In genomic region chr11:8839306-8839956, GRCh38 we compare ENCODE assay signal across 11 cellular contexts.
DNase-seq lines count a peak whose midpoint lies in the region; ATAC-seq and TF ChIP-seq lines count a peak whose summit lies in the region.
"Had no signal": no experiment of that assay in that cellular context is flagged by ENCODE, and none has a peak within 500 bp of the region (broad histone marks: within the 10 kb centered on the region; RNA-seq: fewer than 3 reads in every experiment).

No MANE protein-coding gene starts in this region.

- H3K4me2 ChIP-seq in HCT116 (ENCODE audit: low read length): no peak overlapping the region

- H3K36me3 Mint-ChIP-seq in activated T-helper 1 cell treated with anti-CD3 and anti-CD28 coated beads, Interleukin-12 subunit alpha, Interleukin-12 subunit beta, Interleukin-2, Interleukin-4 antibody, amounts not matched to agents 30 ng/mL and 10 ng/mL and 1 ng/mL, durations not matched to agents 14 hours and 24 hours and 36 hours (ENCODE audit: low read depth): no peaks in the 10 kb centered on the region
- H3K36me3 Mint-ChIP-seq: naive B cell had no signal

- no peak overlapping the region for H3K9ac ChIP-seq in HCT116 (ENCODE audit: low read length)

- TF ChIP-seq POLR2A in HCT116 (IDR thresholded peaks at IDR 0.05; ENCODE audit: borderline replicate concordance, extremely low read depth, insufficient read depth, insufficient read length) (no peak), gastrocnemius medialis (IDR thresholded peaks at IDR 0.05) (no peak)

- CTCF ChIA-PET in HCT116 (lab: Charles Lee): no interaction called here

- H3K27me3 ChIP-seq in HCT116 (ENCODE audit: insufficient read depth, low read length) (no peaks in the 10 kb centered on the region), gastrocnemius medialis (no peaks in the 10 kb centered on the region)

- BruUV-seq in HCT116 (replicated peaks; lab: Mats Ljungman, UMichigan): no TSS peak

- H3K4me1 ChIP-seq in HCT116 (ENCODE audit: control insufficient read depth in 1 of 2, insufficient read depth in 2 of 2, low read length in 2 of 2) (peaks cover 7 to 12% of the 10 kb centered on the region in 2 experiments; a peak in 2 of 4 replicates), gastrocnemius medialis (peaks cover 0 to 18% of the 10 kb centered on the region in 2 donors)

- H3K79me2 ChIP-seq in HCT116 (ENCODE audit: insufficient read depth, low read length): no peaks in the 10 kb centered on the region

- H3K27ac Mint-ChIP-seq in activated T-helper 1 cell treated with anti-CD3 and anti-CD28 coated beads, Interleukin-12 subunit alpha, Interleukin-12 subunit beta, Interleukin-2, Interleukin-4 antibody, amounts not matched to agents 30 ng/mL and 10 ng/mL and 1 ng/mL, durations not matched to agents 14 hours and 24 hours and 36 hours: peak overlapping the region; percentile 36

- H3K27me3 Mint-ChIP-seq in activated T-helper 1 cell treated with anti-CD3 and anti-CD28 coated beads, Interleukin-12 subunit alpha, Interleukin-12 subunit beta, Interleukin-2, Interleukin-4 antibody, amounts not matched to agents 30 ng/mL and 10 ng/mL and 1 ng/mL, durations not matched to agents 14 hours and 24 hours and 36 hours (ENCODE audit: insufficient read depth): no peaks in the 10 kb centered on the region

- no peak for DNase-seq in HCT116 (ENCODE audit: low read depth, low spot score)
- no peak for DNase-seq in activated T-helper 1 cell treated with anti-CD3 and anti-CD28 coated beads, Interleukin-12 subunit alpha, Interleukin-12 subunit beta, Interleukin-2, Interleukin-4 antibody, amounts not matched to agents 30 ng/mL and 10 ng/mL and 1 ng/mL, durations not matched to agents 14 hours and 24 hours and 36 hours (ENCODE audit: low spot score)
- DNase-seq in islet precursor cell: peak; percentile 86
- no peak for DNase-seq in gastrocnemius medialis
- no peak for DNase-seq in stimulated activated CD4-positive, alpha-beta T cell treated with anti-CD3 and anti-CD28 coated beads, Interleukin-4, amount 100 ng/mL, for 1 hour
- DNase-seq in T-helper 1 cell: no peak
- DNase-seq: naive B cell, NCI-H2081 treated with DMSO at 0.1 percent for 48 hours, RPMI8226 had no signal

- TF ChIP-seq RAD21 in HCT116 (IDR thresholded peaks at IDR 0.05; ENCODE audit: low read depth): no peak

- H3K27ac ChIP-seq in HCT116 (ENCODE audit: low read depth, low read length) (no peak overlapping the region), gastrocnemius medialis (peak overlapping the region in 3 of 4 donors; percentile 0 to 55 (median 24))
- H3K27ac ChIP-seq: VCaP had no signal

- in situ Hi-C loops in gastrocnemius medialis (cut with MboI; ENCODE audit: low sequenced_read_pairs in 4 of 4): no loop called here

- peaks cover 36% of the 10 kb centered on the region for H3K4me1 Mint-ChIP-seq in activated T-helper 1 cell treated with anti-CD3 and anti-CD28 coated beads, Interleukin-12 subunit alpha, Interleukin-12 subunit beta, Interleukin-2, Interleukin-4 antibody, amounts not matched to agents 30 ng/mL and 10 ng/mL and 1 ng/mL, durations not matched to agents 14 hours and 24 hours and 36 hours (ENCODE audit: low read depth)
- H3K4me1 Mint-ChIP-seq: naive B cell had no signal

- H3K4me3 ChIP-seq in HCT116 (replicated peaks in 1 of 2; ENCODE audit: low read depth in 1 of 2, low read length in 2 of 2) (no peak overlapping the region), gastrocnemius medialis (no peak overlapping the region)

- RAD21 ChIA-PET in HCT116 (lab: Charles Lee; ENCODE audit: low non-redundant PET in 1 of 2, low total read pairs in 2 of 2, uncharacterized antibody in 2 of 2, unreplicated experiment in 2 of 2): no interaction called here

- intact Hi-C loops in HCT116 (cut with micrococcal nuclease) (no loop called here), gastrocnemius medialis (cut with DNase I; ENCODE audit: low total_unique reads) (no loop called here)
- intact Hi-C loops in activated T-helper 1 cell treated with anti-CD3 and anti-CD28 coated beads, Interleukin-12 subunit alpha, Interleukin-12 subunit beta, Interleukin-2, Interleukin-4 antibody, amounts not matched to agents 30 ng/mL and 10 ng/mL and 1 ng/mL, durations not matched to agents 14 hours and 24 hours and 36 hours (cut with micrococcal nuclease): no loop called here

- TF ChIP-seq CTCF in HCT116 (IDR thresholded peaks at IDR 0.05 in 2 of 3, conservative IDR thresholded peaks at IDR 0.05 in 1 of 3; ENCODE audit: borderline replicate concordance in 1 of 3, insufficient read depth in 1 of 3, low read depth in 2 of 3, low read length in 2 of 3) (no peak), gastrocnemius medialis (IDR thresholded peaks at IDR 0.05 in 4 of 5, conservative IDR thresholded peaks at IDR 0.05 in 1 of 5) (no peak)

- H3K36me3 ChIP-seq in HCT116 (ENCODE audit: control insufficient read depth in 1 of 2, insufficient read depth in 2 of 2, low read length in 2 of 2) (no peaks in the 10 kb centered on the region), gastrocnemius medialis (no peaks in the 10 kb centered on the region)

- H3K9me3 ChIP-seq in HCT116 (ENCODE audit: control insufficient read depth in 1 of 2, insufficient read depth in 1 of 2, low read depth in 1 of 2, low read length in 2 of 2): no peaks in the 10 kb centered on the region
- H3K9me3 ChIP-seq in gastrocnemius medialis: no peaks in the 10 kb centered on the region

- POLR2A ChIA-PET in HCT116 (lab: Charles Lee): no interaction called here

- ATAC-seq in HCT116 (0 out of 2 replicates have a peak, but pooled peaks have one; percentile 9), gastrocnemius medialis (no peak), GM21528 (IDR thresholded peaks at IDR 0.05; ENCODE audit: low FRiP score, unreplicated experiment) (no peak)

- no peaks in the 10 kb centered on the region for H3K9me3 Mint-ChIP-seq in activated T-helper 1 cell treated with anti-CD3 and anti-CD28 coated beads, Interleukin-12 subunit alpha, Interleukin-12 subunit beta, Interleukin-2, Interleukin-4 antibody, amounts not matched to agents 30 ng/mL and 10 ng/mL and 1 ng/mL, durations not matched to agents 14 hours and 24 hours and 36 hours

- no peaks in the 10 kb centered on the region for H4K20me1 ChIP-seq in HCT116 (ENCODE audit: insufficient read depth)

- H3K9me2 ChIP-seq in HCT116 (ENCODE audit: insufficient read depth): no peaks in the 10 kb centered on the region

- peak overlapping the region; percentile 2 for H3K4me3 Mint-ChIP-seq in activated T-helper 1 cell treated with anti-CD3 and anti-CD28 coated beads, Interleukin-12 subunit alpha, Interleukin-12 subunit beta, Interleukin-2, Interleukin-4 antibody, amounts not matched to agents 30 ng/mL and 10 ng/mL and 1 ng/mL, durations not matched to agents 14 hours and 24 hours and 36 hours
- H3K4me3 Mint-ChIP-seq: naive B cell had no signal

- no peak overlapping the region for H2AFZ ChIP-seq in HCT116 (ENCODE audit: low read depth, low read length, poor library complexity, severe bottlenecking)

TF ChIP-seq in HCT116, 20 proteins besides CTCF, POLR2A, EP300 and RAD21:
- TF ChIP-seq EZH2 (IDR thresholded peaks at IDR 0.05) (no peak), POLR2AphosphoS5 (IDR thresholded peaks at IDR 0.05; ENCODE audit: low read depth, low read length) (no peak), JUND (IDR thresholded peaks at IDR 0.05) (no peak), ATF3 (IDR thresholded peaks at IDR 0.05) (no peak), CEBPB (IDR thresholded peaks at IDR 0.05; ENCODE audit: low read depth) (no peak), CBX3 (IDR thresholded peaks at IDR 0.05; ENCODE audit: low read depth) (no peak), ZNF274 (IDR thresholded peaks at IDR 0.05; ENCODE audit: low read depth, low read length) (no peak), SRF (IDR thresholded peaks at IDR 0.05; ENCODE audit: low read depth) (no peak), EGR1 (IDR thresholded peaks at IDR 0.05; ENCODE audit: low read depth) (no peak), SIN3A (IDR thresholded peaks at IDR 0.05; ENCODE audit: low read depth) (no peak), TCF7L2 (IDR thresholded peaks at IDR 0.05; ENCODE audit: borderline replicate concordance, extremely low read depth, insufficient read depth, insufficient read length) (no peak)
